In the genomic region with DNA sequence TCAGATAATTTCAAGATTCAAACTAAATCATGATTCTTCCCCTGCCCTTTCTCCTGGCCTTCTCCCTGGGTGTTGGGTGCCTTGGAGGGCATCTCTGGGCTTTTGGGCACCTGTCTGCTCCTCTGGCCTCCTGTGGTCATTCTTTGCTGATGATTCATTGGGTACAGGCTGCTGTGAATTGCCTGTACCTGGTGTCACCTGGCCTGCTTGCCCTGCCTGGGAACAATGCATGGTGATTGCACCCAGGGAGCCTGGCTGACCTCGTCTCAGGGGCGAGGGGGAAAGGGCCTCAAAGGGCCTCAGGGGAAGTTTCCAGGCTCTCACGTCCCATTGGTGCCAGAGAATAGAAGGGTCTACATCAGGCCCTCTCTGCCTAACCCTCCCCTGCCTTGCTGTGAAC, we compare ENCODE assay signal across 22 cellular contexts. TPM values are rescaled to one million over a fixed set of nuclear protein-coding genes. Genes with fewer than 3 reads are reported as not detected.
DNase-seq lines count a peak whose midpoint lies in the region; ATAC-seq and TF ChIP-seq lines count a peak whose summit lies in the region.
"Had no signal": no experiment of that assay in that cellular context is flagged by ENCODE, and none has a peak within 500 bp of the region (broad histone marks: within the 10 kb centered on the region; RNA-seq: fewer than 3 reads in every experiment).

No MANE protein-coding gene starts in this region.

- POLR2A ChIA-PET in PC-9 (lab: Charles Lee; ENCODE audit: unreplicated experiment) = no interaction called here
- POLR2A ChIA-PET in naive thymus-derived CD4-positive, alpha-beta T cell (lab: Charles Lee) = no interaction called here

- H3K9me2 ChIP-seq in PC-9 (ENCODE audit: insufficient read depth) = no peaks in the 10 kb centered on the region

- ATAC-seq in left lung (peak; percentile 82), upper lobe of right lung (peak; percentile 54), HG03469 (IDR thresholded peaks at IDR 0.05; ENCODE audit: unreplicated experiment) (no peak)
- no peak for ATAC-seq in naive thymus-derived CD4-positive, alpha-beta T cell
- ATAC-seq: natural killer cell treated with Interleukin-12 subunit alpha and Interleukin-12 subunit beta and Interleukin-15 and Interleukin-18, amount 100 ng/mL, for 72 hours; sciatic nerve; SK-N-SH treated with all-trans-retinoic acid at 6 μM for 48 hours had no signal

- H3K4me3 ChIP-seq in PC-9 (no peak overlapping the region), left lung (no peak overlapping the region), upper lobe of right lung (no peak overlapping the region)
- no peak overlapping the region for H3K4me3 ChIP-seq in naive thymus-derived CD4-positive, alpha-beta T cell (ENCODE audit: low read length)
- H3K4me3 ChIP-seq: colonic mucosa, ovary had no signal

- H3K79me2 ChIP-seq in PC-9 (ENCODE audit: low read depth) = no peaks in the 10 kb centered on the region

- H2AFZ ChIP-seq in PC-9 = no peak overlapping the region

- no peak overlapping the region for H3K27ac ChIP-seq in PC-9
- no peak overlapping the region for H3K27ac ChIP-seq in left lung
- no peak overlapping the region for H3K27ac ChIP-seq in upper lobe of right lung
- no peak overlapping the region for H3K27ac ChIP-seq in naive thymus-derived CD4-positive, alpha-beta T cell (ENCODE audit: low read depth, low read length)
- H3K27ac ChIP-seq: colonic mucosa, ovary had no signal

- H3K4me2 ChIP-seq in PC-9 = peak overlapping the region; percentile 13

- H3K36me3 ChIP-seq in PC-9 (ENCODE audit: low read depth) = no peaks in the 10 kb centered on the region
- no peaks in the 10 kb centered on the region for H3K36me3 ChIP-seq in left lung
- no peaks in the 10 kb centered on the region for H3K36me3 ChIP-seq in upper lobe of right lung
- peaks cover 0 to 63% (median 0%) of the 10 kb centered on the region in 3 experiments for H3K36me3 ChIP-seq in naive thymus-derived CD4-positive, alpha-beta T cell (ENCODE audit: control insufficient read depth in 2 of 3, insufficient read depth in 3 of 3, low read length in 3 of 3)
- H3K36me3 ChIP-seq: colonic mucosa, ovary had no signal

- CTCF ChIA-PET in PC-9 (lab: Charles Lee) = no interaction called here
- CTCF ChIA-PET in naive thymus-derived CD4-positive, alpha-beta T cell (lab: Charles Lee) = no interaction called here

- H3K27me3 ChIP-seq in PC-9 (ENCODE audit: insufficient read depth, low read depth) (no peaks in the 10 kb centered on the region), left lung (no peaks in the 10 kb centered on the region), upper lobe of right lung (no peaks in the 10 kb centered on the region)
- H3K27me3 ChIP-seq in naive thymus-derived CD4-positive, alpha-beta T cell (ENCODE audit: control insufficient read depth in 2 of 2, insufficient read depth in 2 of 2, low read length in 2 of 2) = no peaks in the 10 kb centered on the region
- H3K27me3 ChIP-seq: colonic mucosa, ovary had no signal

- H3K27me3 Mint-ChIP-seq in activated naive CD4-positive, alpha-beta T cell treated with anti-CD3 and anti-CD28 coated beads, Interleukin-2, amount 50 U/mL, for 24 hours = no peaks in the 10 kb centered on the region
- H3K27me3 Mint-ChIP-seq in naive thymus-derived CD4-positive, alpha-beta T cell = no peaks in the 10 kb centered on the region
- H3K27me3 Mint-ChIP-seq: natural killer cell treated with Interleukin-12 subunit alpha and Interleukin-12 subunit beta and Interleukin-15 and Interleukin-18, amount 100 ng/mL, for 72 hours had no signal

- intact Hi-C loops in PC-9 (cut with micrococcal nuclease; ENCODE audit: unreplicated experiment) (no loop called here), left lung (cut with DNase I) (no loop called here), upper lobe of right lung (cut with DNase I) (no loop called here), head of caudate nucleus (cut with DNase I) (no loop called here)
- intact Hi-C loops in naive thymus-derived CD4-positive, alpha-beta T cell (cut with micrococcal nuclease) = no loop called here

- peaks cover 17% of the 10 kb centered on the region for H3K36me3 Mint-ChIP-seq in activated naive CD4-positive, alpha-beta T cell treated with anti-CD3 and anti-CD28 coated beads, Interleukin-2, amount 50 U/mL, for 24 hours
- peaks cover 1 to 84% (median 40%) of the 10 kb centered on the region in 5 donors for H3K36me3 Mint-ChIP-seq in naive thymus-derived CD4-positive, alpha-beta T cell
- H3K36me3 Mint-ChIP-seq: CD14-positive monocyte; natural killer cell treated with Interleukin-12 subunit alpha and Interleukin-12 subunit beta and Interleukin-15 and Interleukin-18, amount 100 ng/mL, for 72 hours had no signal

- H3F3A ChIP-seq in PC-9 (ENCODE audit: insufficient read depth, low read depth) = no peaks in the 10 kb centered on the region

- no peaks in the 10 kb centered on the region for H4K20me1 ChIP-seq in PC-9 (ENCODE audit: insufficient read depth)

- H3K27ac Mint-ChIP-seq in activated naive CD4-positive, alpha-beta T cell treated with anti-CD3 and anti-CD28 coated beads, Interleukin-2, amount 50 U/mL, for 24 hours = peak overlapping the region; percentile 2
- H3K27ac Mint-ChIP-seq in naive thymus-derived CD4-positive, alpha-beta T cell = no peak overlapping the region
- H3K27ac Mint-ChIP-seq: CD14-positive monocyte; natural killer cell treated with Interleukin-12 subunit alpha and Interleukin-12 subunit beta and Interleukin-15 and Interleukin-18, amount 100 ng/mL, for 72 hours had no signal

- H3K4me3 Mint-ChIP-seq in activated naive CD4-positive, alpha-beta T cell treated with anti-CD3 and anti-CD28 coated beads, Interleukin-2, amount 50 U/mL, for 24 hours = no peak overlapping the region
- H3K4me3 Mint-ChIP-seq in naive thymus-derived CD4-positive, alpha-beta T cell = no peak overlapping the region
- H3K4me3 Mint-ChIP-seq: CD14-positive monocyte; natural killer cell treated with Interleukin-12 subunit alpha and Interleukin-12 subunit beta and Interleukin-15 and Interleukin-18, amount 100 ng/mL, for 72 hours had no signal

- peaks cover 24% of the 10 kb centered on the region for H3K4me1 ChIP-seq in PC-9 (replicated peaks; ENCODE audit: insufficient read depth)
- H3K4me1 ChIP-seq in left lung = no peaks in the 10 kb centered on the region
- no peaks in the 10 kb centered on the region for H3K4me1 ChIP-seq in upper lobe of right lung
- no peaks in the 10 kb centered on the region for H3K4me1 ChIP-seq in naive thymus-derived CD4-positive, alpha-beta T cell (ENCODE audit: control insufficient read depth in 2 of 2, insufficient read depth in 2 of 2, low read length in 2 of 2)
- H3K4me1 ChIP-seq: colonic mucosa had no signal

- no peak for DNase-seq in activated naive CD4-positive, alpha-beta T cell treated with anti-CD3 and anti-CD28 coated beads, Interleukin-2, amount 50 U/mL, for 16 hours
- peak; percentile 31 to 66 for DNase-seq in PC-9
- DNase-seq in left lung = no peak
- DNase-seq in upper lobe of right lung = peak; percentile 26
- DNase-seq in naive thymus-derived CD4-positive, alpha-beta T cell = no peak
- DNase-seq in head of caudate nucleus = no peak
- DNase-seq: activated CD4-positive, alpha-beta T cell treated with anti-CD3 and anti-CD28 coated beads, Interleukin-2, amount 50 U/mL, for 4 hours; activated T-cell treated with anti-CD3 and anti-CD28 coated beads for 4 hours; amniotic stem cell; colonic mucosa; Kasumi-1; NCI-H2107; ovary; stimulated activated CD4-positive, alpha-beta T cell treated with anti-CD3 and anti-CD28 coated beads, Interleukin-15, amount 100 ng/mL, for 24 hours had no signal

- TF ChIP-seq CTCF in PC-9 (conservative IDR thresholded peaks at IDR 0.05) (no peak), left lung (IDR thresholded peaks at IDR 0.05) (no peak), upper lobe of right lung (IDR thresholded peaks at IDR 0.05) (no peak)

- no peaks in the 10 kb centered on the region for H3K4me1 Mint-ChIP-seq in activated naive CD4-positive, alpha-beta T cell treated with anti-CD3 and anti-CD28 coated beads, Interleukin-2, amount 50 U/mL, for 24 hours
- H3K4me1 Mint-ChIP-seq in naive thymus-derived CD4-positive, alpha-beta T cell = peaks cover 0 to 3% (median 0%) of the 10 kb centered on the region in 7 donors
- H3K4me1 Mint-ChIP-seq: CD14-positive monocyte had no signal

- no peaks in the 10 kb centered on the region for H3K9me3 ChIP-seq in PC-9 (ENCODE audit: insufficient read depth, low read depth)
- no peaks in the 10 kb centered on the region for H3K9me3 ChIP-seq in left lung
- no peaks in the 10 kb centered on the region for H3K9me3 ChIP-seq in upper lobe of right lung
- H3K9me3 ChIP-seq in naive thymus-derived CD4-positive, alpha-beta T cell (ENCODE audit: control insufficient read depth in 2 of 3, low read length in 3 of 3) = no peaks in the 10 kb centered on the region
- H3K9me3 ChIP-seq: colonic mucosa, ovary had no signal

- BruUV-seq in PC-9 (replicated peaks; lab: Mats Ljungman, UMichigan) = no TSS peak

- H3K9me3 Mint-ChIP-seq in activated naive CD4-positive, alpha-beta T cell treated with anti-CD3 and anti-CD28 coated beads, Interleukin-2, amount 50 U/mL, for 24 hours = no peaks in the 10 kb centered on the region
- no peaks in the 10 kb centered on the region for H3K9me3 Mint-ChIP-seq in naive thymus-derived CD4-positive, alpha-beta T cell
- H3K9me3 Mint-ChIP-seq: natural killer cell treated with Interleukin-12 subunit alpha and Interleukin-12 subunit beta and Interleukin-15 and Interleukin-18, amount 100 ng/mL, for 72 hours had no signal

RNA-seq across cellular contexts. Expression of a gene that starts 20.1 kb away (rescaled TPM):
- total RNA-seq in PC-9 (2021) (not detected in 2 replicates), left lung (1 to 10 TPM; 1.5 to 1.7 TPM), upper lobe of right lung (3.0 TPM)
- not detected for total RNA-seq in naive thymus-derived CD4-positive, alpha-beta T cell
- not detected for polyA plus RNA-seq in naive thymus-derived CD4-positive, alpha-beta T cell
- total RNA-seq: bronchial epithelial cell; natural killer cell treated with Interleukin-12 subunit alpha and Interleukin-12 subunit beta and Interleukin-15 and Interleukin-18, amount 100 ng/mL, for 72 hours; NCI-H460 had no signal
- polyA plus RNA-seq: CD14-positive monocyte had no signal

Comparison
In these comparisons a context has a peak if more than half of its experiments do, and no peak if none do; other contexts are left out.
1. DNase-seq: peak in PC-9 (2 of 2) and upper lobe of right lung (single experiment); none in activated naive CD4-positive, alpha-beta T cell treated with anti-CD3 and anti-CD28 coated beads, Interleukin-2, amount 50 U/mL, for 16 hours (single experiment), left lung (0 of 2), naive thymus-derived CD4-positive, alpha-beta T cell (0 of 9) and head of caudate nucleus (0 of 42).
2. ATAC-seq: peak in left lung (single experiment) and upper lobe of right lung (single experiment); none in naive thymus-derived CD4-positive, alpha-beta T cell (single experiment) and HG03469 (single experiment).